In genomic region chr7:131122394-131122793, GRCh38 we compare ENCODE assay signal across 18 cellular contexts.
A peak's percentile ranks its signal among the peaks of the same experiment; 100 is the strongest.
DNase-seq lines count a peak whose midpoint lies in the region; ATAC-seq and TF ChIP-seq lines count a peak whose summit lies in the region.
"Had no signal": no experiment of that assay in that cellular context is flagged by ENCODE, and none has a peak within 500 bp of the region (broad histone marks: within the 10 kb centered on the region; RNA-seq: fewer than 3 reads in every experiment).

No MANE protein-coding gene starts in this region.

- peaks cover 18% of the 10 kb centered on the region for H3K9me3 Mint-ChIP-seq in activated CD4-positive, alpha-beta memory T cell treated with anti-CD3 and anti-CD28 coated beads for 36 hours
- peaks cover 25% of the 10 kb centered on the region for H3K9me3 Mint-ChIP-seq in activated CD4-positive, alpha-beta memory T cell treated with anti-CD3 and anti-CD28 coated beads, Interleukin-2, amount 10 ng/mL, durations not matched to agents 7 days and 5 days
- H3K9me3 Mint-ChIP-seq in CD8-positive, alpha-beta memory T cell: peaks cover 0 to 7% (median 5%) of the 10 kb centered on the region in 5 donors
- H3K9me3 Mint-ChIP-seq in memory B cell (peaks cover 6% of the 10 kb centered on the region), natural killer cell (no peaks in the 10 kb centered on the region)

- H3K9ac ChIP-seq in OCI-LY1 (ENCODE audit: low read length): peak overlapping the region; percentile 33

- no peaks in the 10 kb centered on the region for H3K9me3 ChIP-seq in CD8-positive, alpha-beta memory T cell (ENCODE audit: low read length)
- peaks cover 17% of the 10 kb centered on the region for H3K9me3 ChIP-seq in OCI-LY1 (ENCODE audit: low read length)

- H3K79me2 ChIP-seq in OCI-LY1 (ENCODE audit: insufficient read depth, low read length): no peaks in the 10 kb centered on the region

- H3K27ac ChIP-seq in CD8-positive, alpha-beta memory T cell (ENCODE audit: low read depth, low read length): no peak overlapping the region
- peak overlapping the region; percentile 98 for H3K27ac ChIP-seq in OCI-LY1 (ENCODE audit: low read depth, low read length, poor library complexity, severe bottlenecking)

- no peaks in the 10 kb centered on the region for H3K27me3 ChIP-seq in CD8-positive, alpha-beta memory T cell (ENCODE audit: insufficient read depth, low read length, poor library complexity, severe bottlenecking)
- H3K27me3 ChIP-seq in OCI-LY1 (ENCODE audit: insufficient read depth, low read length): no peaks in the 10 kb centered on the region
- H3K27me3 ChIP-seq: Peyer's patch had no signal

- intact Hi-C loops in activated CD4-positive, alpha-beta memory T cell treated with anti-CD3 and anti-CD28 coated beads for 36 hours (cut with micrococcal nuclease): no loop called here
- intact Hi-C loops in natural killer cell (cut with micrococcal nuclease): no loop called here

- 0 out of 2 replicates have a peak, but pooled peaks cover 5% of the 10 kb centered on the region for H3F3A ChIP-seq in OCI-LY1 (ENCODE audit: insufficient read depth, low read length)

- H3K27ac Mint-ChIP-seq in activated CD4-positive, alpha-beta memory T cell treated with anti-CD3 and anti-CD28 coated beads for 36 hours: no peak overlapping the region
- H3K27ac Mint-ChIP-seq in activated CD4-positive, alpha-beta memory T cell treated with anti-CD3 and anti-CD28 coated beads, Interleukin-2, amount 10 ng/mL, durations not matched to agents 7 days and 5 days: no peak overlapping the region
- H3K27ac Mint-ChIP-seq in CD8-positive, alpha-beta memory T cell: peak overlapping the region in 6 of 8 donors; percentile 13 to 70 (median 45)
- H3K27ac Mint-ChIP-seq in memory B cell (peak overlapping the region; percentile 97), natural killer cell (no peak overlapping the region)
- H3K27ac Mint-ChIP-seq: CD14-positive monocyte, HFFc6 had no signal

- H3K9me2 ChIP-seq in OCI-LY1 (ENCODE audit: low read depth, low read length): no peaks in the 10 kb centered on the region

- peak; percentile 27 for DNase-seq in activated CD4-positive, alpha-beta memory T cell treated with anti-CD3 and anti-CD28 coated beads for 36 hours
- no peak for DNase-seq in activated CD4-positive, alpha-beta memory T cell treated with anti-CD3 and anti-CD28 coated beads, Interleukin-2, amount 10 ng/mL, durations not matched to agents 7 days and 5 days
- DNase-seq in CD8-positive, alpha-beta memory T cell: peak in 1 of 5 donors; percentile 3
- no peak for DNase-seq in memory B cell (ENCODE audit: low spot score in 2 of 2)
- DNase-seq in ecto neural progenitor cell (ENCODE audit: low spot score): no peak
- DNase-seq in natural killer cell: no peak
- no peak for DNase-seq in NCI-H345 treated with DMSO at 0.1 percent for 48 hours (lab: John Stamatoyannopoulos, UW; ENCODE audit: unreplicated experiment)
- DNase-seq: DMS53, HFFc6, KG1, NCI-H1105, NCI-H1694 treated with DMSO at 0.1 percent for 48 hours, NCI-H446, NCI-H748 treated with DMSO at 0.1 percent for 48 hours, Right ventricle myocardium superior had no signal

- H3K4me2 ChIP-seq in OCI-LY1 (ENCODE audit: low read length): peak overlapping the region; percentile 35

- CTCF ChIA-PET in activated CD4-positive, alpha-beta memory T cell treated with anti-CD3 and anti-CD28 coated beads for 36 hours (lab: Charles Lee): interaction anchor here (0.9 kb wide), 1 partner anchor 82 kb away, joined by 3 read pairs; no protein-coding TSS in a partner anchor
- CTCF ChIA-PET in activated CD4-positive, alpha-beta memory T cell treated with anti-CD3 and anti-CD28 coated beads, Interleukin-2, amount 10 ng/mL, durations not matched to agents 7 days and 5 days (lab: Charles Lee): no interaction called here
- CTCF ChIA-PET in CD8-positive, alpha-beta memory T cell (lab: Charles Lee): interaction anchor here (1.1 to 1.6 kb wide), 2 partner anchors 12 to 16 kb away, joined by 3 to 5 read pairs; no protein-coding TSS in a partner anchor

- POLR2A ChIA-PET in activated CD4-positive, alpha-beta memory T cell treated with anti-CD3 and anti-CD28 coated beads for 36 hours (lab: Charles Lee): interaction anchor here (2.2 kb wide), 1 partner anchor 13 kb away, joined by 7 read pairs; no protein-coding TSS in a partner anchor
- POLR2A ChIA-PET in activated CD4-positive, alpha-beta memory T cell treated with anti-CD3 and anti-CD28 coated beads, Interleukin-2, amount 10 ng/mL, durations not matched to agents 7 days and 5 days (lab: Charles Lee): interaction anchor here (2.8 kb wide), 1 partner anchor 13 kb away, joined by 8 read pairs; no protein-coding TSS in a partner anchor
- POLR2A ChIA-PET in CD8-positive, alpha-beta memory T cell (lab: Charles Lee): no interaction called here

- no peak overlapping the region for H3K4me3 Mint-ChIP-seq in activated CD4-positive, alpha-beta memory T cell treated with anti-CD3 and anti-CD28 coated beads for 36 hours
- no peak overlapping the region for H3K4me3 Mint-ChIP-seq in activated CD4-positive, alpha-beta memory T cell treated with anti-CD3 and anti-CD28 coated beads, Interleukin-2, amount 10 ng/mL, durations not matched to agents 7 days and 5 days
- H3K4me3 Mint-ChIP-seq in CD8-positive, alpha-beta memory T cell: peak overlapping the region in 1 of 7 donors; percentile 68
- H3K4me3 Mint-ChIP-seq in memory B cell: peak overlapping the region; percentile 44
- no peak overlapping the region for H3K4me3 Mint-ChIP-seq in natural killer cell
- H3K4me3 Mint-ChIP-seq: CD14-positive monocyte, HFFc6 had no signal

- H3K36me3 Mint-ChIP-seq in activated CD4-positive, alpha-beta memory T cell treated with anti-CD3 and anti-CD28 coated beads for 36 hours: peaks cover 8% of the 10 kb centered on the region
- peaks cover 27% of the 10 kb centered on the region for H3K36me3 Mint-ChIP-seq in activated CD4-positive, alpha-beta memory T cell treated with anti-CD3 and anti-CD28 coated beads, Interleukin-2, amount 10 ng/mL, durations not matched to agents 7 days and 5 days (ENCODE audit: low read depth)
- H3K36me3 Mint-ChIP-seq in CD8-positive, alpha-beta memory T cell: peaks cover 0 to 19% (median 3%) of the 10 kb centered on the region in 3 donors
- no peaks in the 10 kb centered on the region for H3K36me3 Mint-ChIP-seq in memory B cell
- no peaks in the 10 kb centered on the region for H3K36me3 Mint-ChIP-seq in natural killer cell
- H3K36me3 Mint-ChIP-seq: CD14-positive monocyte had no signal

- no peak for TF ChIP-seq CTCF in OCI-LY1 (IDR thresholded peaks at IDR 0.05; ENCODE audit: low read length)
- no peak for TF ChIP-seq CTCF in natural killer cell (IDR thresholded peaks at IDR 0.05)

- H3K27me3 Mint-ChIP-seq in activated CD4-positive, alpha-beta memory T cell treated with anti-CD3 and anti-CD28 coated beads for 36 hours: peaks cover 3% of the 10 kb centered on the region
- no peaks in the 10 kb centered on the region for H3K27me3 Mint-ChIP-seq in activated CD4-positive, alpha-beta memory T cell treated with anti-CD3 and anti-CD28 coated beads, Interleukin-2, amount 10 ng/mL, durations not matched to agents 7 days and 5 days
- H3K27me3 Mint-ChIP-seq in CD8-positive, alpha-beta memory T cell: peaks cover 0 to 2% of the 10 kb centered on the region in 2 donors
- H3K27me3 Mint-ChIP-seq in memory B cell (no peaks in the 10 kb centered on the region), natural killer cell (ENCODE audit: low read depth in 2 of 2) (peaks cover 3 to 8% of the 10 kb centered on the region in 2 donors)

- no peak overlapping the region for H3K4me3 ChIP-seq in CD8-positive, alpha-beta memory T cell (ENCODE audit: low read length)
- peak overlapping the region; percentile 20 for H3K4me3 ChIP-seq in OCI-LY1 (ENCODE audit: low read depth, low read length, poor library complexity, severe bottlenecking)
- H3K4me3 ChIP-seq: Peyer's patch had no signal

- no peaks in the 10 kb centered on the region for H3K4me1 Mint-ChIP-seq in activated CD4-positive, alpha-beta memory T cell treated with anti-CD3 and anti-CD28 coated beads for 36 hours (ENCODE audit: low read depth)
- no peaks in the 10 kb centered on the region for H3K4me1 Mint-ChIP-seq in activated CD4-positive, alpha-beta memory T cell treated with anti-CD3 and anti-CD28 coated beads, Interleukin-2, amount 10 ng/mL, durations not matched to agents 7 days and 5 days
- peaks cover 3 to 5% (median 4%) of the 10 kb centered on the region in 3 donors for H3K4me1 Mint-ChIP-seq in CD8-positive, alpha-beta memory T cell
- H3K4me1 Mint-ChIP-seq in memory B cell (peaks cover 41% of the 10 kb centered on the region), natural killer cell (no peaks in the 10 kb centered on the region)

- peak overlapping the region; percentile 57 for H2AFZ ChIP-seq in OCI-LY1 (ENCODE audit: low read length)

- H4K20me1 ChIP-seq in OCI-LY1 (ENCODE audit: insufficient read depth, low read length): no peaks in the 10 kb centered on the region

- no peaks in the 10 kb centered on the region for H3K4me1 ChIP-seq in CD8-positive, alpha-beta memory T cell (ENCODE audit: insufficient read depth, low read length)
- peaks cover 47% of the 10 kb centered on the region for H3K4me1 ChIP-seq in OCI-LY1 (ENCODE audit: insufficient read depth, low read length, severe bottlenecking)

- H3K36me3 ChIP-seq in CD8-positive, alpha-beta memory T cell (ENCODE audit: insufficient read depth, low read length): no peaks in the 10 kb centered on the region
- H3K36me3 ChIP-seq in OCI-LY1 (ENCODE audit: insufficient read depth, low read length): no peaks in the 10 kb centered on the region; the same call in 1 of the 2 replicates
- H3K36me3 ChIP-seq: Peyer's patch had no signal

- no peak for ATAC-seq in memory B cell (ENCODE audit: low read depth)
- ATAC-seq in natural killer cell: no peak

Comparison
In these comparisons a context has a peak if more than half of its experiments do, and no peak if none do; other contexts are left out.
1. H3K27ac Mint-ChIP-seq: peak in CD8-positive, alpha-beta memory T cell (6 of 8) and memory B cell (single experiment); none in activated CD4-positive, alpha-beta memory T cell treated with anti-CD3 and anti-CD28 coated beads for 36 hours (single experiment), activated CD4-positive, alpha-beta memory T cell treated with anti-CD3 and anti-CD28 coated beads, Interleukin-2, amount 10 ng/mL, durations not matched to agents 7 days and 5 days (single experiment) and natural killer cell (0 of 2).